Comparison of ENCODE assay signal across 13 cellular contexts in the genomic region with DNA sequence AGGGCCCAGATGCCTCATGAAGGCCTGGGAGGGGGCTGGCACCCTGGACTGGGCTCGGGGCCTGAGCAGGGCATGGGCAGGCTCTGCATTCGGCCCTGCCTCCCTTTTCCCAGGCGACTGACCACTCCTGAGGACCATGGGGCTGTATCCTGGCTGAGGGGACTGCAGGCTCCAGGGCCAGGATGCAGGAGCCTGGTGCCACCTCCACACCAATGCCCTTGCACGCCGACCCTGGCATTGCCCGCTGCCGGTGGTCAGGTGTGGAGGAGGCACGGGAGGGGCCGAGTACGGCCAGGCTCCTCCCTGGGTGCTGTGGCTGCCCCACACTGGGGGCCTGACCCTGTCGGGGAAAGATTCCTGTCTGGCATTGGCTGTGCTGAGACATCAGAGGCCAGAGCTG.
DNase-seq lines count a peak whose midpoint lies in the region; ATAC-seq and TF ChIP-seq lines count a peak whose summit lies in the region.
"Had no signal": no experiment of that assay in that cellular context is flagged by ENCODE, and none has a peak within 500 bp of the region (broad histone marks: within the 10 kb centered on the region; RNA-seq: fewer than 3 reads in every experiment).

No MANE protein-coding gene starts in this region.

- no peaks in the 10 kb centered on the region for H3K36me3 Mint-ChIP-seq in CD4-positive, alpha-beta memory T cell

- H3K27me3 Mint-ChIP-seq in CD4-positive, alpha-beta memory T cell, result peaks cover 6 to 16% of the 10 kb centered on the region in 2 donors

- H3K4me3 Mint-ChIP-seq in CD4-positive, alpha-beta memory T cell, result no peak overlapping the region
- H3K4me3 Mint-ChIP-seq: HFFc6 had no signal

- intact Hi-C loops in right cardiac atrium (cut with DNase I) (no loop called here), lower lobe of right lung (cut with DNase I) (no loop called here), dorsolateral prefrontal cortex (cut with DNase I) (no loop called here)
- intact Hi-C loops in CD4-positive, alpha-beta memory T cell (cut with micrococcal nuclease), result no loop called here

- no peak for ATAC-seq in right cardiac atrium
- ATAC-seq in lower lobe of right lung, result no peak
- ATAC-seq: A549 had no signal

- no peaks in the 10 kb centered on the region for H3K4me1 Mint-ChIP-seq in CD4-positive, alpha-beta memory T cell

- no peaks in the 10 kb centered on the region for H3K4me1 ChIP-seq in right cardiac atrium (ENCODE audit: control insufficient read depth, insufficient read depth, low read length)
- no peaks in the 10 kb centered on the region for H3K4me1 ChIP-seq in right atrium auricular region
- H3K4me1 ChIP-seq in lower lobe of right lung, result peaks cover 6% of the 10 kb centered on the region
- H3K4me1 ChIP-seq in CD4-positive, alpha-beta memory T cell (ENCODE audit: insufficient read depth, low read length), result no peaks in the 10 kb centered on the region
- H3K4me1 ChIP-seq: A549 had no signal

- H3K36me3 ChIP-seq in right atrium auricular region, result no peaks in the 10 kb centered on the region
- H3K36me3 ChIP-seq in lower lobe of right lung, result no peaks in the 10 kb centered on the region
- H3K36me3 ChIP-seq in CD4-positive, alpha-beta memory T cell (ENCODE audit: insufficient read depth, low read length), result no peaks in the 10 kb centered on the region
- H3K36me3 ChIP-seq: BE2C had no signal

- peak; percentile 5 to 35 (median 26) for DNase-seq in right cardiac atrium
- DNase-seq in right atrium auricular region (ENCODE audit: low spot score), result no peak
- DNase-seq in RWPE1 (ENCODE audit: low spot score), result no peak
- peak; percentile 22 for DNase-seq in lower lobe of right lung
- no peak for DNase-seq in germinal center (ENCODE audit: low spot score)
- DNase-seq in dorsolateral prefrontal cortex, result no peak
- DNase-seq in CD4-positive, alpha-beta memory T cell, result no peak
- DNase-seq: BE2C, DMS53, HCEC 1CT, HFFc6 had no signal

- H3K4me3 ChIP-seq in right cardiac atrium (ENCODE audit: low read length) (no peak overlapping the region), right atrium auricular region (no peak overlapping the region), lower lobe of right lung (no peak overlapping the region), dorsolateral prefrontal cortex (no peak overlapping the region)
- no peak overlapping the region for H3K4me3 ChIP-seq in CD4-positive, alpha-beta memory T cell (ENCODE audit: low read length in 2 of 2)
- H3K4me3 ChIP-seq: A549 had no signal

- TF ChIP-seq CTCF in right atrium auricular region (IDR thresholded peaks at IDR 0.05) (no peak), RWPE1 (conservative IDR thresholded peaks at IDR 0.05; ENCODE audit: low read depth) (no peak), lower lobe of right lung (IDR thresholded peaks at IDR 0.05) (no peak), dorsolateral prefrontal cortex (IDR thresholded peaks at IDR 0.05 in 54 of 56, conservative IDR thresholded peaks at IDR 0.05 in 2 of 56; ENCODE audit: low read depth in 1 of 56, partially characterized antibody in 56 of 56) (no peak)

- H3K9me3 ChIP-seq in right cardiac atrium (ENCODE audit: control insufficient read depth, low read length) (peaks cover 2% of the 10 kb centered on the region), right atrium auricular region (peaks cover 0 to 8% of the 10 kb centered on the region in 2 donors), lower lobe of right lung (no peaks in the 10 kb centered on the region)
- H3K9me3 ChIP-seq in CD4-positive, alpha-beta memory T cell (ENCODE audit: control insufficient read depth in 1 of 2, low read length in 2 of 2), result no peaks in the 10 kb centered on the region
- H3K9me3 ChIP-seq: BE2C had no signal

- WGBS in right cardiac atrium, result 84% methylated on average over 11 of the region's 11 CpGs

- H3K27me3 ChIP-seq in right cardiac atrium (ENCODE audit: control insufficient read depth, insufficient read depth) (no peaks in the 10 kb centered on the region), right atrium auricular region (no peaks in the 10 kb centered on the region), lower lobe of right lung (ENCODE audit: low read depth) (no peaks in the 10 kb centered on the region), dorsolateral prefrontal cortex (no peaks in the 10 kb centered on the region)
- no peaks in the 10 kb centered on the region for H3K27me3 ChIP-seq in CD4-positive, alpha-beta memory T cell (ENCODE audit: insufficient read depth, low read length)
- H3K27me3 ChIP-seq: BE2C had no signal

- POLR2A ChIA-PET in RWPE1 (lab: Yijun Ruan, JAX; ENCODE audit: low non-redundant PET), result no interaction called here
- POLR2A ChIA-PET in CD4-positive, alpha-beta memory T cell (lab: Charles Lee; ENCODE audit: partially characterized antibody), result no interaction called here

- no peak overlapping the region for H3K27ac Mint-ChIP-seq in CD4-positive, alpha-beta memory T cell
- H3K27ac Mint-ChIP-seq: HFFc6 had no signal

- CTCF ChIA-PET in RWPE1 (lab: Yijun Ruan, JAX), result no interaction called here
- CTCF ChIA-PET in CD4-positive, alpha-beta memory T cell (lab: Charles Lee; ENCODE audit: partially characterized antibody), result no interaction called here

- no peak overlapping the region for H3K27ac ChIP-seq in right cardiac atrium (ENCODE audit: low read length)
- no peak overlapping the region for H3K27ac ChIP-seq in right atrium auricular region
- H3K27ac ChIP-seq in RWPE1, result peak overlapping the region; percentile 54
- H3K27ac ChIP-seq in lower lobe of right lung, result no peak overlapping the region
- H3K27ac ChIP-seq in dorsolateral prefrontal cortex, result no peak overlapping the region
- no peak overlapping the region for H3K27ac ChIP-seq in CD4-positive, alpha-beta memory T cell (ENCODE audit: low read depth, low read length)
- H3K27ac ChIP-seq: A549, HL-60 had no signal

- H3K9me3 Mint-ChIP-seq in CD4-positive, alpha-beta memory T cell, result peaks cover 0 to 13% (median 5%) of the 10 kb centered on the region in 8 donors

Comparison
In these comparisons a context has a peak if more than half of its experiments do, and no peak if none do; other contexts are left out.
1. DNase-seq: peak in right cardiac atrium (3 of 3) and lower lobe of right lung (single experiment); none in right atrium auricular region (single experiment), RWPE1 (single experiment), germinal center (single experiment), dorsolateral prefrontal cortex (0 of 10) and CD4-positive, alpha-beta memory T cell (0 of 5).